In the genomic region with DNA sequence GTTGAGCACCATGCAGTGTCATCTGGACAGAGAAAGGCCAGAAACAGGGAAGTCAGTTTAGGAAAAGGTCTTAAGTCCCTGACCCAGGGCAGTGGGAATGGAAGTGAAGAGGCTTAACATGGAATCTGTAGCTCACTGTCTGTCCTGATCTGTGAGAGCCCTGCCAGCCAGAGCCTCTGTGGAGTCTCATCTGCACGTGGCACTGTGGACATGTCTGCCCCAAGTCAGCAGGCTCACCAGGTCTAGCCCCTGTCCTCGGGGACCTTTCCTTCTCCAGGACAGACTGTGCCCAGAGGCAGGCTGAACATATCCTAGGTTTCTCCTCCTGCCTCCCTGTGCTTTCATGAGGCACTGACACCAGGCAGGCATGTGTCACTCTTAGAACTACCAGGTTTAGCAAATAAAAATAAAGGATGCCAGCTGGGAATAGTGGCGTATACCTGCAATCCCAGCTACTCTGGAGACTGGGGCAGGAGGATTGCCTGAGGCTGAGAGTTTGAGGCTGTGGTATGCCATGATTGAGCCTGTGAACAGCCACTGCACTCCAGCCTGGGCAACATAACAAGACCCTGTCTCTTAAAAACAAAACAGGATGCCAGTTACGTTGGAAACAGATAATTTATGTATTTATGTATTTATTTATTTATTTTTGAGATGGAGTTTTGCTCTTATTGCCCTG, we compare ENCODE assay signal across 29 cellular contexts. TPM values are rescaled to one million over a fixed set of nuclear protein-coding genes. Genes with fewer than 3 reads are reported as not detected.
DNase-seq lines count a peak whose midpoint lies in the region; TF ChIP-seq lines count a peak whose summit lies in the region.
"Had no signal": no experiment of that assay in that cellular context is flagged by ENCODE, and none has a peak within 500 bp of the region (broad histone marks: within the 10 kb centered on the region; RNA-seq: fewer than 3 reads in every experiment).

No MANE protein-coding gene starts in this region.

- TF ChIP-seq CTCF in vagina (IDR thresholded peaks at IDR 0.05): no peak

- H2BK12ac ChIP-seq in mesenchymal stem cell (ENCODE audit: low read length in 2 of 2): peak overlapping the region in 1 of 2 experiments; percentile 5

- no peak for TF ChIP-seq POLR2A in vagina (IDR thresholded peaks at IDR 0.05)

- H3K36me3 Mint-ChIP-seq in activated T-cell treated with anti-CD3 and anti-CD28 coated beads, Interleukin-2, amount 50 U/mL, for 24 hours (ENCODE audit: low read depth): peaks cover 29% of the 10 kb centered on the region
- H3K36me3 Mint-ChIP-seq: activated naive CD4-positive, alpha-beta T cell treated with anti-CD3 and anti-CD28 coated beads, Interleukin-2, amount 50 U/mL, for 24 hours; naive B cell had no signal

- peak overlapping the region; percentile 30 for H4K8ac ChIP-seq in mesenchymal stem cell (ENCODE audit: low read length)

- H2AFZ ChIP-seq in mesenchymal stem cell (ENCODE audit: low read depth, low read length): no peak overlapping the region

- no peak overlapping the region for H2AK5ac ChIP-seq in mesenchymal stem cell (ENCODE audit: low read length, severe bottlenecking)

- no peak overlapping the region for H3K4me2 ChIP-seq in mesenchymal stem cell (ENCODE audit: low read length, poor library complexity, severe bottlenecking)
- H3K4me2 ChIP-seq: KMS-11 had no signal

- H2BK15ac ChIP-seq in mesenchymal stem cell (ENCODE audit: low read depth, poor library complexity, severe bottlenecking): no peak overlapping the region

- H3K27me3 Mint-ChIP-seq in activated T-cell treated with anti-CD3 and anti-CD28 coated beads, Interleukin-2, amount 50 U/mL, for 24 hours: no peaks in the 10 kb centered on the region
- H3K27me3 Mint-ChIP-seq: activated naive CD4-positive, alpha-beta T cell treated with anti-CD3 and anti-CD28 coated beads, Interleukin-2, amount 50 U/mL, for 24 hours; naive B cell had no signal

- WGBS in mesenchymal stem cell: 96% methylated on average over 3 of the region's 4 CpGs

- no peak overlapping the region for H3K4ac ChIP-seq in mesenchymal stem cell (ENCODE audit: low read depth in 1 of 2, low read length in 2 of 2)

- peaks cover 38% of the 10 kb centered on the region for H3K79me1 ChIP-seq in mesenchymal stem cell (replicated peaks; ENCODE audit: low read length, poor library complexity, severe bottlenecking)

- no peak overlapping the region for H3K9ac ChIP-seq in mesenchymal stem cell (ENCODE audit: low read length)
- H3K9ac ChIP-seq: KMS-11 had no signal

- H3K27me3 ChIP-seq in mesenchymal stem cell (ENCODE audit: control insufficient read depth in 1 of 2, insufficient read depth in 1 of 2, low read length in 2 of 2): no peaks in the 10 kb centered on the region
- H3K27me3 ChIP-seq in vagina: no peaks in the 10 kb centered on the region
- H3K27me3 ChIP-seq: brain microvascular endothelial cell, left lung, MG63 had no signal

- no peak overlapping the region for H3K14ac ChIP-seq in mesenchymal stem cell (ENCODE audit: low read length in 2 of 2)

- H3K27ac Mint-ChIP-seq in activated T-cell treated with anti-CD3 and anti-CD28 coated beads, Interleukin-2, amount 50 U/mL, for 24 hours: peak overlapping the region; percentile 6
- H3K27ac Mint-ChIP-seq: activated CD8-positive, alpha-beta T cell treated with anti-CD3 and anti-CD28 coated beads, Interleukin-2, amount 10 ng/mL, durations not matched to agents 7 days and 5 days; activated naive CD4-positive, alpha-beta T cell treated with anti-CD3 and anti-CD28 coated beads, Interleukin-2, amount 50 U/mL, for 24 hours; activated T-helper 2 cell treated with anti-CD3 and anti-CD28 coated beads, Interferon-gamma antibody, Interleukin-2, Interleukin-4, amounts not matched to agents 10 μg/mL and 5 μg/mL and 100 μg/mL, durations not matched to agents 14 hours and 24 hours and 36 hours had no signal

- H3K23ac ChIP-seq in mesenchymal stem cell (ENCODE audit: low read length in 2 of 2): no peak overlapping the region

- H3K27ac ChIP-seq in mesenchymal stem cell (ENCODE audit: low read length, poor library complexity, severe bottlenecking): no peak overlapping the region
- peak overlapping the region; percentile 88 for H3K27ac ChIP-seq in vagina
- H3K27ac ChIP-seq: brain microvascular endothelial cell, KMS-11, left lung, prostate gland had no signal

- H3K4me1 Mint-ChIP-seq in activated T-cell treated with anti-CD3 and anti-CD28 coated beads, Interleukin-2, amount 50 U/mL, for 24 hours (ENCODE audit: low read depth): peaks cover 17% of the 10 kb centered on the region

- no peaks in the 10 kb centered on the region for H3K9me3 Mint-ChIP-seq in activated T-cell treated with anti-CD3 and anti-CD28 coated beads, Interleukin-2, amount 50 U/mL, for 24 hours
- H3K9me3 Mint-ChIP-seq: activated naive CD4-positive, alpha-beta T cell treated with anti-CD3 and anti-CD28 coated beads, Interleukin-2, amount 50 U/mL, for 24 hours; activated T-helper 2 cell treated with anti-CD3 and anti-CD28 coated beads, Interferon-gamma antibody, Interleukin-2, Interleukin-4, amounts not matched to agents 10 μg/mL and 5 μg/mL and 100 μg/mL, durations not matched to agents 14 hours and 24 hours and 36 hours; naive B cell had no signal

- H2BK120ac ChIP-seq in mesenchymal stem cell (ENCODE audit: low read depth, low read length): no peak overlapping the region

- no peak overlapping the region for H2BK5ac ChIP-seq in mesenchymal stem cell (ENCODE audit: low read depth, low read length, poor library complexity, severe bottlenecking)

- no peak overlapping the region for H4K91ac ChIP-seq in mesenchymal stem cell (ENCODE audit: low read length)

- H3K4me3 ChIP-seq in mesenchymal stem cell (ENCODE audit: insufficient read depth in 1 of 2, low read depth in 1 of 2, low read length in 2 of 2) (no peak overlapping the region), vagina (no peak overlapping the region)
- H3K4me3 ChIP-seq: left lung, MG63, prostate gland had no signal

- H3K36me3 ChIP-seq in mesenchymal stem cell (ENCODE audit: control insufficient read depth in 1 of 2, insufficient read depth in 2 of 2, low read depth in 1 of 2, low read length in 2 of 2): peaks cover 29% of the 10 kb centered on the region in 2 experiments
- peaks cover 0 to 15% of the 10 kb centered on the region in 2 donors for H3K36me3 ChIP-seq in vagina

- no peak overlapping the region for H3K18ac ChIP-seq in mesenchymal stem cell (ENCODE audit: low read depth in 1 of 2, low read length in 2 of 2)

- H3K9me3 ChIP-seq in mesenchymal stem cell (ENCODE audit: control insufficient read depth, low read length): no peaks in the 10 kb centered on the region
- no peaks in the 10 kb centered on the region for H3K9me3 ChIP-seq in vagina
- H3K9me3 ChIP-seq: left lung, MG63, prostate gland had no signal

- peaks cover 13% of the 10 kb centered on the region for H3K4me1 ChIP-seq in mesenchymal stem cell (ENCODE audit: control insufficient read depth, insufficient read depth, low read depth, low read length)
- peaks cover 37% of the 10 kb centered on the region for H3K4me1 ChIP-seq in vagina
- H3K4me1 ChIP-seq: left lung, prostate gland had no signal

- no peak for DNase-seq in activated T-cell treated with anti-CD3 and anti-CD28 coated beads, Interleukin-2, amount 50 U/mL, for 24 hours
- no peak for DNase-seq in activated T-cell treated with anti-CD3 and anti-CD28 coated beads for 4 hours
- DNase-seq in cardiac septum (ENCODE audit: low spot score): peak; percentile 50
- DNase-seq in mesenchymal stem cell: no peak
- DNase-seq in vagina (ENCODE audit: extremely low spot score in 2 of 2): no peak
- DNase-seq in germinal center (ENCODE audit: low spot score): no peak
- no peak for DNase-seq in stimulated activated CD4-positive, alpha-beta T cell treated with anti-CD3 and anti-CD28 coated beads, Interleukin-4, amount 100 ng/mL, for 24 hours
- no peak for DNase-seq in GM03348 (ENCODE audit: low spot score)
- DNase-seq: activated CD8-positive, alpha-beta T cell treated with anti-CD3 and anti-CD28 coated beads, Interleukin-2, amount 10 ng/mL, durations not matched to agents 7 days and 5 days; amniotic stem cell; brain microvascular endothelial cell; Calu3; DMS79 treated with DMSO at 0.1 percent for 48 hours; GOT3; MG63; midbrain; naive B cell; NCI-H1105 treated with DMSO at 0.1 percent for 48 hours; NCI-H2029 treated with DMSO at 0.1 percent for 48 hours; NCI-H524 treated with DMSO at 0.1 percent for 48 hours; NK-92 treated with Interleukin-12 subunit alpha and Interleukin-12 subunit beta, amount 100 ng/mL, for 24 hours; PC-3; SIG-M5; stimulated activated naive CD4-positive, alpha-beta T cell had no signal

- H3K4me3 Mint-ChIP-seq in activated T-cell treated with anti-CD3 and anti-CD28 coated beads, Interleukin-2, amount 50 U/mL, for 24 hours: no peak overlapping the region
- H3K4me3 Mint-ChIP-seq: activated CD8-positive, alpha-beta T cell treated with anti-CD3 and anti-CD28 coated beads, Interleukin-2, amount 10 ng/mL, durations not matched to agents 7 days and 5 days; activated naive CD4-positive, alpha-beta T cell treated with anti-CD3 and anti-CD28 coated beads, Interleukin-2, amount 50 U/mL, for 24 hours; naive B cell had no signal

- intact Hi-C loops in cardiac septum (cut with DNase I): no loop called here
- intact Hi-C loops in vagina (cut with DNase I): no loop called here

RNA-seq across cellular contexts. Expression of gene UNK, which starts 22.4 kb away (rescaled TPM):
- 16.8 TPM for total RNA-seq in cardiac septum
- polyA plus RNA-seq in mesenchymal stem cell (2013, experiment 1 of 2): 16.2 TPM
- polyA plus RNA-seq in mesenchymal stem cell (2013, experiment 2 of 2): 14.8 TPM
- total RNA-seq in vagina: 35.1 TPM

RNA-seq across cellular contexts. Expression of gene UNC13D, which starts 37.2 kb away (rescaled TPM):
- total RNA-seq in cardiac septum (7.9 TPM), vagina (32.7 TPM)
- 1.1 TPM for polyA plus RNA-seq in mesenchymal stem cell (2013, experiment 1 of 2)
- 0.49 TPM for polyA plus RNA-seq in mesenchymal stem cell (2013, experiment 2 of 2)

RNA-seq across cellular contexts. Expression of gene GALK1, which starts 42.0 kb away (rescaled TPM):
- total RNA-seq in cardiac septum (11.5 TPM), vagina (18.4 TPM)
- 29.0 TPM for polyA plus RNA-seq in mesenchymal stem cell (2013, experiment 1 of 2)
- polyA plus RNA-seq in mesenchymal stem cell (2013, experiment 2 of 2): 27.7 TPM

RNA-seq across cellular contexts. Expression of gene WBP2, which starts 48.2 kb away (rescaled TPM):
- total RNA-seq in cardiac septum (129 TPM), vagina (54.3 TPM)
- polyA plus RNA-seq in mesenchymal stem cell (2013, experiment 1 of 2): 173 TPM
- 171 TPM for polyA plus RNA-seq in mesenchymal stem cell (2013, experiment 2 of 2)
